14 cellular contexts compared by ENCODE assay signal in the genomic region with DNA sequence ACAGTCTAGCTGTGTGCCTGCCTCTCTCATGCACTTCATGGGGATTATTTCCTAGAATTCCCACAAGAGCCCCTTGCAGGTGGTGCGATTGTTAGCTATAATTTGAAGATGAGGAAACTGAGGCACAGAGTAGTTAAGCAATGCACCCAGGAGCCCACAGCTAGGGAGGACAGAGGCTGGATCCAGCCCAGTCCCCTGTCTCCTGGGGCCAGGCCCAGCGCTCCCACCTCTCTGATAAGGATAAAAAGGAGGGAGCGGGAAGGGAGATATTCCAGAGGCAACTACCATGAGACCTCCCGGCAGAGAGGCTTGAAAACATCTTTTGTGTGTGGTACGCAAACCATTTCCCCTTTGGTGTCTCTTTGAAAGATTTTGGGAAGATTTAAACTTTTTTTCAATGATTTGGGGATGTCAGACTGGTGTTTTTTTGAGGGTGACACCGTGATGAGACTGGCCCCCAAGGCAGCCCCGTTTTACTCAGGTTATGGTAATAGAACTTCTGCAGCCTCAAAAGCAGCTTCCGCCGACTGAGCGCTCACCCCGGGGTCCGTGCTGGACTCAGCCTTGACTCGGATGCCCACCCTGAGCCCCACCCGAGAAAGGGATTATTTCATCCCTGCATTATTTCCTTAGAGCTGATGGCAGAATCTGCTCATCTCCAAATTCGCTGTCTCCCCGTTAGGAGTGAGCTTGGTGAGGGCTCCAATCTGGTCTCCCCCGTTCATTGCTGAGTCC.
DNase-seq lines count a peak whose midpoint lies in the region; ATAC-seq and TF ChIP-seq lines count a peak whose summit lies in the region.
"Had no signal": no experiment of that assay in that cellular context is flagged by ENCODE, and none has a peak within 500 bp of the region (broad histone marks: within the 10 kb centered on the region; RNA-seq: fewer than 3 reads in every experiment).

No MANE protein-coding gene starts in this region.

- H2AFZ ChIP-seq in neural progenitor cell (replicated peaks), result no peak overlapping the region

- H3K79me2 ChIP-seq in neural progenitor cell (ENCODE audit: low read depth), result no peaks in the 10 kb centered on the region

- no peaks in the 10 kb centered on the region for H3K9me3 Mint-ChIP-seq in activated naive CD8-positive, alpha-beta T cell treated with anti-CD3 and anti-CD28 coated beads, Interleukin-2, amount 10 ng/mL, durations not matched to agents 7 days and 5 days
- H3K9me3 Mint-ChIP-seq in activated naive CD8-positive, alpha-beta T cell treated with anti-CD3 and anti-CD28 coated beads, Interleukin-2, amount 50 U/mL, for 24 hours, result no peaks in the 10 kb centered on the region
- no peaks in the 10 kb centered on the region for H3K9me3 Mint-ChIP-seq in neural progenitor cell
- no peaks in the 10 kb centered on the region for H3K9me3 Mint-ChIP-seq in activated CD4-positive, alpha-beta T cell treated with anti-CD3 and anti-CD28 coated beads, Interleukin-2, amount 10 ng/mL, durations not matched to agents 24 days and 14 days
- H3K9me3 Mint-ChIP-seq: activated T-helper 1 cell treated with anti-CD3 and anti-CD28 coated beads, Interleukin-12 subunit alpha, Interleukin-12 subunit beta, Interleukin-2, Interleukin-4 antibody, amounts not matched to agents 30 ng/mL and 10 ng/mL and 1 ng/mL, durations not matched to agents 14 hours and 24 hours and 36 hours; effector memory CD8-positive, alpha-beta T cell; IgD-negative memory B cell had no signal

- no peak overlapping the region for H3K9ac ChIP-seq in neural progenitor cell

- no peaks in the 10 kb centered on the region for H3K27me3 ChIP-seq in esophagus (ENCODE audit: control insufficient read depth in 1 of 2, insufficient read depth in 2 of 2, low read length in 2 of 2)
- H3K27me3 ChIP-seq in neural progenitor cell, result no peaks in the 10 kb centered on the region
- peaks cover 4% of the 10 kb centered on the region for H3K27me3 ChIP-seq in transverse colon
- H3K27me3 ChIP-seq: pancreas had no signal

- H3K36me3 ChIP-seq in esophagus (ENCODE audit: control insufficient read depth in 2 of 2, insufficient read depth in 2 of 2, low read length in 1 of 2), result no peaks in the 10 kb centered on the region
- no peaks in the 10 kb centered on the region for H3K36me3 ChIP-seq in neural progenitor cell
- H3K36me3 ChIP-seq in transverse colon, result no peaks in the 10 kb centered on the region
- H3K36me3 ChIP-seq: pancreas had no signal

- H3K4me2 ChIP-seq in neural progenitor cell, result no peak overlapping the region

- H3K9me3 ChIP-seq in esophagus (ENCODE audit: control insufficient read depth in 2 of 2, insufficient read depth in 1 of 2, low read depth in 1 of 2, low read length in 1 of 2), result no peaks in the 10 kb centered on the region
- no peaks in the 10 kb centered on the region for H3K9me3 ChIP-seq in neural progenitor cell (ENCODE audit: low read depth)
- no peaks in the 10 kb centered on the region for H3K9me3 ChIP-seq in transverse colon
- H3K9me3 ChIP-seq: pancreas had no signal

- no peak overlapping the region for H3K4me3 Mint-ChIP-seq in activated naive CD8-positive, alpha-beta T cell treated with anti-CD3 and anti-CD28 coated beads, Interleukin-2, amount 10 ng/mL, durations not matched to agents 7 days and 5 days
- no peak overlapping the region for H3K4me3 Mint-ChIP-seq in activated naive CD8-positive, alpha-beta T cell treated with anti-CD3 and anti-CD28 coated beads, Interleukin-2, amount 50 U/mL, for 24 hours
- H3K4me3 Mint-ChIP-seq in neural progenitor cell, result no peak overlapping the region
- H3K4me3 Mint-ChIP-seq in activated CD4-positive, alpha-beta T cell treated with anti-CD3 and anti-CD28 coated beads, Interleukin-2, amount 10 ng/mL, durations not matched to agents 24 days and 14 days, result no peak overlapping the region
- H3K4me3 Mint-ChIP-seq: activated T-helper 1 cell treated with anti-CD3 and anti-CD28 coated beads, Interleukin-12 subunit alpha, Interleukin-12 subunit beta, Interleukin-2, Interleukin-4 antibody, amounts not matched to agents 30 ng/mL and 10 ng/mL and 1 ng/mL, durations not matched to agents 14 hours and 24 hours and 36 hours had no signal

- TF ChIP-seq EP300 in transverse colon (IDR thresholded peaks at IDR 0.05; ENCODE audit: low read depth), result no peak

- TF ChIP-seq CTCF in neural progenitor cell (IDR thresholded peaks at IDR 0.05), result no peak
- no peak for TF ChIP-seq CTCF in transverse colon (IDR thresholded peaks at IDR 0.05)

- no peaks in the 10 kb centered on the region for H4K20me1 ChIP-seq in neural progenitor cell (ENCODE audit: low read depth)

- intact Hi-C loops in transverse colon (cut with DNase I; ENCODE audit: low total_unique reads), result loop anchor here (5.0 kb wide), 1 partner anchor 699 kb away; no protein-coding TSS in a partner anchor
- intact Hi-C loops in activated CD4-positive, alpha-beta T cell treated with anti-CD3 and anti-CD28 coated beads, Interleukin-2, amount 10 ng/mL, durations not matched to agents 24 days and 14 days (cut with micrococcal nuclease), result loop anchor here (5.0 to 10.0 kb wide), 4 partner anchors 51 to 292 kb away; a partner anchor contains a TSS

- POLR2A ChIA-PET in activated naive CD8-positive, alpha-beta T cell treated with anti-CD3 and anti-CD28 coated beads, Interleukin-2, amount 10 ng/mL, durations not matched to agents 7 days and 5 days (lab: Charles Lee), result interaction anchor here (0.9 to 1.2 kb wide), 2 partner anchors 11 to 52 kb away, joined by 3 to 4 read pairs; no protein-coding TSS in a partner anchor

- no peaks in the 10 kb centered on the region for H3K27me3 Mint-ChIP-seq in activated naive CD8-positive, alpha-beta T cell treated with anti-CD3 and anti-CD28 coated beads, Interleukin-2, amount 10 ng/mL, durations not matched to agents 7 days and 5 days
- peaks cover 2% of the 10 kb centered on the region for H3K27me3 Mint-ChIP-seq in activated naive CD8-positive, alpha-beta T cell treated with anti-CD3 and anti-CD28 coated beads, Interleukin-2, amount 50 U/mL, for 24 hours
- peaks cover 12% of the 10 kb centered on the region for H3K27me3 Mint-ChIP-seq in neural progenitor cell (ENCODE audit: insufficient read depth, low read depth)
- H3K27me3 Mint-ChIP-seq in activated CD4-positive, alpha-beta T cell treated with anti-CD3 and anti-CD28 coated beads, Interleukin-2, amount 10 ng/mL, durations not matched to agents 24 days and 14 days, result peaks cover 1% of the 10 kb centered on the region

- H3K27ac ChIP-seq in esophagus (ENCODE audit: low read depth in 2 of 2, low read length in 1 of 2) (peak overlapping the region; percentile 14 to 35), neural progenitor cell (no peak overlapping the region), transverse colon (peak overlapping the region in 3 of 4 donors; percentile 15 to 87 (median 16))

- H3K36me3 Mint-ChIP-seq in activated naive CD8-positive, alpha-beta T cell treated with anti-CD3 and anti-CD28 coated beads, Interleukin-2, amount 10 ng/mL, durations not matched to agents 7 days and 5 days, result no peaks in the 10 kb centered on the region
- H3K36me3 Mint-ChIP-seq in activated naive CD8-positive, alpha-beta T cell treated with anti-CD3 and anti-CD28 coated beads, Interleukin-2, amount 50 U/mL, for 24 hours (ENCODE audit: low read depth), result no peaks in the 10 kb centered on the region
- H3K36me3 Mint-ChIP-seq in neural progenitor cell, result no peaks in the 10 kb centered on the region
- no peaks in the 10 kb centered on the region for H3K36me3 Mint-ChIP-seq in activated CD4-positive, alpha-beta T cell treated with anti-CD3 and anti-CD28 coated beads, Interleukin-2, amount 10 ng/mL, durations not matched to agents 24 days and 14 days (ENCODE audit: low read depth)

- no peaks in the 10 kb centered on the region for H3F3A ChIP-seq in neural progenitor cell (ENCODE audit: low read depth)

- peak; percentile 17 for DNase-seq in activated naive CD8-positive, alpha-beta T cell treated with anti-CD3 and anti-CD28 coated beads, Interleukin-2, amount 10 ng/mL, durations not matched to agents 7 days and 5 days
- no peak for DNase-seq in activated naive CD8-positive, alpha-beta T cell treated with anti-CD3 and anti-CD28 coated beads, Interleukin-2, amount 50 U/mL, for 24 hours
- DNase-seq in neural progenitor cell (ENCODE audit: low spot score) (no peak), transverse colon (no peak), T1000 (lab: John Stamatoyannopoulos, UW) (no peak)
- DNase-seq in activated CD4-positive, alpha-beta T cell treated with anti-CD3 and anti-CD28 coated beads, Interleukin-2, amount 10 ng/mL, durations not matched to agents 24 days and 14 days, result no peak
- DNase-seq: effector memory CD8-positive, alpha-beta T cell; foreskin fibroblast; SIG-M5 had no signal

- peaks cover 0 to 8% of the 10 kb centered on the region in 2 donors for H3K4me1 ChIP-seq in esophagus (ENCODE audit: control insufficient read depth in 2 of 2, insufficient read depth in 2 of 2, low read length in 1 of 2)
- H3K4me1 ChIP-seq in neural progenitor cell, result peaks cover 8% of the 10 kb centered on the region
- peaks cover 11 to 41% (median 25%) of the 10 kb centered on the region in 4 donors for H3K4me1 ChIP-seq in transverse colon

- H3K4me1 Mint-ChIP-seq in activated naive CD8-positive, alpha-beta T cell treated with anti-CD3 and anti-CD28 coated beads, Interleukin-2, amount 10 ng/mL, durations not matched to agents 7 days and 5 days, result peaks cover 6% of the 10 kb centered on the region
- peaks cover 25% of the 10 kb centered on the region for H3K4me1 Mint-ChIP-seq in activated naive CD8-positive, alpha-beta T cell treated with anti-CD3 and anti-CD28 coated beads, Interleukin-2, amount 50 U/mL, for 24 hours
- peaks cover 52% of the 10 kb centered on the region for H3K4me1 Mint-ChIP-seq in neural progenitor cell
- peaks cover 13% of the 10 kb centered on the region for H3K4me1 Mint-ChIP-seq in activated CD4-positive, alpha-beta T cell treated with anti-CD3 and anti-CD28 coated beads, Interleukin-2, amount 10 ng/mL, durations not matched to agents 24 days and 14 days

- H3K27ac Mint-ChIP-seq in activated naive CD8-positive, alpha-beta T cell treated with anti-CD3 and anti-CD28 coated beads, Interleukin-2, amount 10 ng/mL, durations not matched to agents 7 days and 5 days, result no peak overlapping the region
- no peak overlapping the region for H3K27ac Mint-ChIP-seq in activated naive CD8-positive, alpha-beta T cell treated with anti-CD3 and anti-CD28 coated beads, Interleukin-2, amount 50 U/mL, for 24 hours
- peak overlapping the region; percentile 74 for H3K27ac Mint-ChIP-seq in neural progenitor cell
- H3K27ac Mint-ChIP-seq in activated CD4-positive, alpha-beta T cell treated with anti-CD3 and anti-CD28 coated beads, Interleukin-2, amount 10 ng/mL, durations not matched to agents 24 days and 14 days, result no peak overlapping the region
- H3K27ac Mint-ChIP-seq: activated T-helper 1 cell treated with anti-CD3 and anti-CD28 coated beads, Interleukin-12 subunit alpha, Interleukin-12 subunit beta, Interleukin-2, Interleukin-4 antibody, amounts not matched to agents 30 ng/mL and 10 ng/mL and 1 ng/mL, durations not matched to agents 14 hours and 24 hours and 36 hours; effector memory CD8-positive, alpha-beta T cell had no signal

- in situ Hi-C loops in transverse colon (cut with MboI; ENCODE audit: low pct_ligation_motif_present in 1 of 4, low pct_unique_long_range_greater_than_20kb in 1 of 4, low sequenced_read_pairs in 3 of 4), result no loop called here

- H3K4me3 ChIP-seq in esophagus (ENCODE audit: low read depth in 1 of 2, low read length in 2 of 2) (no peak overlapping the region), neural progenitor cell (no peak overlapping the region), transverse colon (no peak overlapping the region)
- H3K4me3 ChIP-seq: pancreas had no signal

- 81 to 86% methylated on average over 17 of the region's 17 CpGs for WGBS in esophagus, 2 donors
- 87% methylated on average over 17 of the region's 17 CpGs; no CpG with 5 or more reads in 1 of the 2 donors for WGBS in transverse colon (ENCODE audit: low coverage in 1 of 2), 2 donors

- no peak for ATAC-seq in activated naive CD8-positive, alpha-beta T cell treated with anti-CD3 and anti-CD28 coated beads, Interleukin-2, amount 10 ng/mL, durations not matched to agents 7 days and 5 days (ENCODE audit: low read depth)
- ATAC-seq in activated naive CD8-positive, alpha-beta T cell treated with anti-CD3 and anti-CD28 coated beads, Interleukin-2, amount 50 U/mL, for 24 hours, result no peak
- ATAC-seq in HG03354 (IDR thresholded peaks at IDR 0.05; ENCODE audit: poor library complexity, severe bottlenecking, unreplicated experiment), result no peak
- ATAC-seq: effector memory CD8-positive, alpha-beta T cell; pancreas had no signal

- TF ChIP-seq POLR2A in transverse colon (IDR thresholded peaks at IDR 0.05), result no peak
